ENCODE assay signal across 1 cellular context in genomic region chr6:144661101-144661806, GRCh38.
TF ChIP-seq lines count a peak whose summit lies in the region.

No MANE protein-coding gene starts in this region.

TF ChIP-seq in HepG2, 621 proteins besides CTCF, POLR2A, EP300 and RAD21 (continued from another document and continues in another):
- TF ChIP-seq MNT (IDR thresholded peaks at IDR 0.05) (no peak), ZNF484 (CRISPR knock-in tag; IDR thresholded peaks at IDR 0.05; ENCODE audit: borderline replicate concordance, low read depth) (no peak), ZNF382 (CRISPR knock-in tag; IDR thresholded peaks at IDR 0.05; ENCODE audit: borderline replicate concordance) (no peak), PHF20 (CRISPR knock-in tag; IDR thresholded peaks at IDR 0.05) (no peak), ZNF335 (CRISPR knock-in tag; IDR thresholded peaks at IDR 0.05) (no peak), ZNF614 (CRISPR knock-in tag; IDR thresholded peaks at IDR 0.05; ENCODE audit: borderline replicate concordance) (peak; percentile 29; the same call in 1 of the 2 replicates), TEF (CRISPR knock-in tag; IDR thresholded peaks at IDR 0.05) (no peak), NCOA2 (CRISPR knock-in tag; IDR thresholded peaks at IDR 0.05) (peak; percentile 61), PBX3 (CRISPR knock-in tag; IDR thresholded peaks at IDR 0.05; ENCODE audit: borderline replicate concordance) (no peak), ZNF510 (CRISPR knock-in tag; IDR thresholded peaks at IDR 0.05; ENCODE audit: low read depth) (no peak), CEBPB (IDR thresholded peaks at IDR 0.05; ENCODE audit: borderline replicate concordance, low read depth, low read length) (no peak), TOPORS (CRISPR knock-in tag; IDR thresholded peaks at IDR 0.05) (no peak), IRX3 (CRISPR knock-in tag; IDR thresholded peaks at IDR 0.05; ENCODE audit: borderline replicate concordance, low read depth) (no peak), RARA (CRISPR knock-in tag; IDR thresholded peaks at IDR 0.05) (no peak), MIER3 (CRISPR knock-in tag; IDR thresholded peaks at IDR 0.05; ENCODE audit: borderline replicate concordance) (peak; percentile 64; the same call in 1 of the 2 replicates), ZNF20 (CRISPR knock-in tag; IDR thresholded peaks at IDR 0.05) (no peak), NR1H2 (CRISPR knock-in tag; IDR thresholded peaks at IDR 0.05; ENCODE audit: borderline replicate concordance, low read depth) (no peak), ZNF431 (CRISPR knock-in tag; IDR thresholded peaks at IDR 0.05; ENCODE audit: borderline replicate concordance, low read depth) (no peak), MYPOP (CRISPR knock-in tag; IDR thresholded peaks at IDR 0.05) (no peak), SMC3 (IDR thresholded peaks at IDR 0.05; ENCODE audit: low read length) (0 out of 2 replicates have a peak, but pooled peaks have one; percentile 10), NR3C1 (CRISPR knock-in tag; IDR thresholded peaks at IDR 0.05) (no peak), ZNF790 (CRISPR knock-in tag; IDR thresholded peaks at IDR 0.05; ENCODE audit: borderline replicate concordance) (no peak), THRA (CRISPR knock-in tag; IDR thresholded peaks at IDR 0.05; ENCODE audit: borderline replicate concordance) (no peak), KDM3A (CRISPR knock-in tag; IDR thresholded peaks at IDR 0.05; ENCODE audit: low read depth) (no peak), HOXD1 (CRISPR knock-in tag; IDR thresholded peaks at IDR 0.05) (peak; percentile 72; the same call in 1 of the 2 replicates), HNF4G (IDR thresholded peaks at IDR 0.05; ENCODE audit: borderline replicate concordance, low read depth, low read length) (peak; percentile 91), HNF4G (CRISPR knock-in tag; IDR thresholded peaks at IDR 0.05; ENCODE audit: borderline replicate concordance, low read depth) (peak; percentile 30; the same call in 1 of the 2 replicates), HNRNPLL (IDR thresholded peaks at IDR 0.05; ENCODE audit: low read depth, low read length, poor library complexity, severe bottlenecking) (no peak), THAP9 (CRISPR knock-in tag; IDR thresholded peaks at IDR 0.05; ENCODE audit: borderline replicate concordance) (no peak), ZNF512B (CRISPR knock-in tag; IDR thresholded peaks at IDR 0.05; ENCODE audit: borderline replicate concordance) (no peak), ZNF44 (CRISPR knock-in tag; IDR thresholded peaks at IDR 0.05) (0 out of 2 replicates have a peak, but pooled peaks have one; percentile 31), FOXJ3 (CRISPR knock-in tag; IDR thresholded peaks at IDR 0.05; ENCODE audit: borderline replicate concordance) (peak; percentile 50; the same call in 1 of the 2 replicates), ZNF552 (CRISPR knock-in tag; IDR thresholded peaks at IDR 0.05; ENCODE audit: borderline replicate concordance) (no peak), NAIF1 (CRISPR knock-in tag; IDR thresholded peaks at IDR 0.05; ENCODE audit: borderline replicate concordance) (no peak), ZFP36L1 (CRISPR knock-in tag; IDR thresholded peaks at IDR 0.05) (no peak), ZBTB3 (CRISPR knock-in tag; IDR thresholded peaks at IDR 0.05; ENCODE audit: borderline replicate concordance, low read depth) (no peak), ZBTB7A (CRISPR knock-in tag; IDR thresholded peaks at IDR 0.05) (no peak), ZNF710 (CRISPR knock-in tag; IDR thresholded peaks at IDR 0.05; ENCODE audit: borderline replicate concordance) (peak; percentile 63; the same call in 1 of the 2 replicates), ZNF737 (CRISPR knock-in tag; IDR thresholded peaks at IDR 0.05; ENCODE audit: borderline replicate concordance) (no peak), FOSL2 (CRISPR knock-in tag; IDR thresholded peaks at IDR 0.05) (peak; percentile 25), ZNF124 (CRISPR knock-in tag; IDR thresholded peaks at IDR 0.05) (0 out of 2 replicates have a peak, but pooled peaks have one; percentile 40), ARID5B (CRISPR knock-in tag; IDR thresholded peaks at IDR 0.05) (peak; percentile 69), KAT8 (CRISPR knock-in tag; IDR thresholded peaks at IDR 0.05) (no peak; the same call in 1 of the 2 replicates), SP140L (CRISPR knock-in tag; IDR thresholded peaks at IDR 0.05; ENCODE audit: borderline replicate concordance) (no peak), ETV6 (CRISPR knock-in tag; conservative IDR thresholded peaks at IDR 0.05) (no peak), TEAD3 (CRISPR knock-in tag; optimal IDR thresholded peaks at IDR 0.05; ENCODE audit: borderline replicate concordance) (peak; percentile 83), ARID2 (CRISPR knock-in tag; IDR thresholded peaks at IDR 0.05; ENCODE audit: borderline replicate concordance) (no peak), ZFP62 (CRISPR knock-in tag; IDR thresholded peaks at IDR 0.05) (no peak), ZNF549 (CRISPR knock-in tag; IDR thresholded peaks at IDR 0.05) (peak; percentile 85; the same call in 1 of the 2 replicates)
